In genomic region chr14:50676814-50677516, GRCh38 we compare ENCODE assay signal across 10 cellular contexts. TPM values are rescaled to one million over a fixed set of nuclear protein-coding genes. Genes with fewer than 3 reads are reported as not detected.
A peak's percentile ranks its signal among the peaks of the same experiment; 100 is the strongest.
DNase-seq lines count a peak whose midpoint lies in the region; ATAC-seq and TF ChIP-seq lines count a peak whose summit lies in the region.
"Had no signal": no experiment of that assay in that cellular context is flagged by ENCODE, and none has a peak within 500 bp of the region (broad histone marks: within the 10 kb centered on the region; RNA-seq: fewer than 3 reads in every experiment).

No MANE protein-coding gene starts in this region.

- no peaks in the 10 kb centered on the region for H3K27me3 Mint-ChIP-seq in activated B cell treated with CpG ODN at 0.5 μM for 24 hours

- no peaks in the 10 kb centered on the region for H3K9me3 ChIP-seq in skeletal muscle satellite cell (replicated peaks; ENCODE audit: low read length)
- H3K9me3 ChIP-seq: testis had no signal

- H3K27ac Mint-ChIP-seq in activated B cell treated with CpG ODN at 0.5 μM for 24 hours = peak overlapping the region; percentile 77

- H3K4me2 ChIP-seq in skeletal muscle satellite cell (ENCODE audit: low read length) = peak overlapping the region; percentile 76

- POLR2A ChIA-PET in activated B cell treated with CpG ODN at 0.5 μM for 24 hours (lab: Charles Lee) = interaction anchor here (0.6 to 2.6 kb wide), 4 partner anchors 8 to 360 kb away, joined by 3 to 25 read pairs (median 3); partner anchors contain the start of gene SAV1

- H3K36me3 ChIP-seq in skeletal muscle satellite cell (ENCODE audit: insufficient read depth, low read length) = no peaks in the 10 kb centered on the region

- H3K27me3 ChIP-seq in skeletal muscle satellite cell (ENCODE audit: control insufficient read depth, insufficient read depth, low read length) = no peaks in the 10 kb centered on the region
- H3K27me3 ChIP-seq: testis had no signal

- ATAC-seq in GM18519 (IDR thresholded peaks at IDR 0.05; ENCODE audit: low FRiP score, unreplicated experiment) (peak; percentile 25), HG02588 (IDR thresholded peaks at IDR 0.05; ENCODE audit: unreplicated experiment) (peak; percentile 49), activated B cell treated with CpG ODN at 0.5 μM for 24 hours (ENCODE audit: low read depth) (peak; percentile 47), GM19035 (IDR thresholded peaks at IDR 0.05; ENCODE audit: unreplicated experiment) (no peak)

- intact Hi-C loops in activated B cell treated with CpG ODN at 0.5 μM for 24 hours (cut with micrococcal nuclease) = loop anchor here (1.0 kb wide), 1 partner anchor 9 kb away; the partner anchor contains the start of gene SAV1

- peak overlapping the region; percentile 78 for H3K4me3 Mint-ChIP-seq in activated B cell treated with CpG ODN at 0.5 μM for 24 hours

- H3K4me3 ChIP-seq in skeletal muscle satellite cell (ENCODE audit: low read length) = peak overlapping the region; percentile 54
- H3K4me3 ChIP-seq: testis had no signal

- H3K4me1 ChIP-seq in skeletal muscle satellite cell (ENCODE audit: control insufficient read depth, insufficient read depth, low read length) = peaks cover 38% of the 10 kb centered on the region

- no peak for TF ChIP-seq CTCF in activated B cell treated with CpG ODN at 0.5 μM for 24 hours (IDR thresholded peaks at IDR 0.05)

- no peaks in the 10 kb centered on the region for H3K9me3 Mint-ChIP-seq in activated B cell treated with CpG ODN at 0.5 μM for 24 hours

- DNase-seq in activated B cell treated with CpG ODN at 0.5 μM for 24 hours (no peak), mesenteric fat pad (ENCODE audit: low spot score) (no peak), SW480 (ENCODE audit: low spot score) (no peak)
- DNase-seq in stimulated activated CD4-positive, alpha-beta T cell treated with anti-CD3 and anti-CD28 coated beads, Interleukin-4, amount 100 ng/mL, for 4 hours = no peak
- DNase-seq: activated T-cell treated with anti-CD3 and anti-CD28 coated beads for 4 hours, testis had no signal

- no peaks in the 10 kb centered on the region for H3K36me3 Mint-ChIP-seq in activated B cell treated with CpG ODN at 0.5 μM for 24 hours (ENCODE audit: low read depth)

- peaks cover 45% of the 10 kb centered on the region for H3K4me1 Mint-ChIP-seq in activated B cell treated with CpG ODN at 0.5 μM for 24 hours

- peak overlapping the region; percentile 64 for H3K9ac ChIP-seq in skeletal muscle satellite cell (ENCODE audit: low read depth, low read length)

- CTCF ChIA-PET in activated B cell treated with CpG ODN at 0.5 μM for 24 hours (lab: Charles Lee) = interaction anchor here (1.0 kb wide), 1 partner anchor 37 kb away, joined by 8 read pairs; no protein-coding TSS in a partner anchor

RNA-seq across cellular contexts. Expression of gene SAV1, which starts 8.9 kb away (rescaled TPM):
- total RNA-seq in activated B cell treated with CpG ODN at 0.5 μM for 24 hours (31.0 and 33.3 TPM in 2 replicates), mesenteric fat pad (47.0 TPM)
- total RNA-seq in skeletal muscle satellite cell (2012; rRNA removed) = 11.4 and 15.2 TPM in 2 replicates
